ENCODE assay signal across 22 cellular contexts in the genomic region with DNA sequence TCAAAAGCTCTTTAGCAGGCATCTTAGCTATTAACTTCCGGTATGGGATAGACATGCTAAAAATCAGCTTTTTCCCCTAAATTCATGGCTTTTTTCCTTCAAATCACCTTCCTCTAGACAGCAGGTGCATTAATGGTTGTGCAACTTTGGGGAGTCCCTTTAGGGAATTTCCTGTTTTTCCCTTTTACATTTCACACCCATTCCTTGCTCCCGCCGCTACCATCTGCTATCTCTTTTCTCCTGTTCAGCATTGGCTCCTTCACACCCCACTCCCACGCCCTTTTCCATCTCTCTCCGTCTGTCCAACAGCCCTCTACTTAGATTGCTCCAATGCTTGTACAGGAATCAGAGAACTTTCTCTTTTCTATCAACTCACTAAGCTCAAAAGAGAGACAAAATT. TPM values are rescaled to one million over a fixed set of nuclear protein-coding genes. Genes with fewer than 3 reads are reported as not detected.
"Had no signal": no experiment of that assay in that cellular context is flagged by ENCODE, and none has a peak within 500 bp of the region (broad histone marks: within the 10 kb centered on the region; RNA-seq: fewer than 3 reads in every experiment).

No MANE protein-coding gene starts in this region.

- DNase-seq: activated CD4-positive, alpha-beta T cell treated with anti-CD3 and anti-CD28 coated beads for 1 hour; activated CD8-positive, alpha-beta memory T cell treated with anti-CD3 and anti-CD28 coated beads for 24 hours; activated CD8-positive, alpha-beta memory T cell treated with anti-CD3 and anti-CD28 coated beads, Interleukin-2, amount 50 U/mL, for 48 hours; activated effector memory CD4-positive, alpha-beta T cell treated with Interleukin-2 at 50 U/mL for 16 hours; activated naive CD4-positive, alpha-beta T cell treated with anti-CD3 and anti-CD28 coated beads, Interleukin-2, amount 10 ng/mL, durations not matched to agents 7 days and 5 days; activated naive CD8-positive, alpha-beta T cell treated with anti-CD3 and anti-CD28 coated beads, Interleukin-2, amount 50 U/mL, for 24 hours; activated T-cell treated with anti-CD3 and anti-CD28 coated beads, Interleukin-2, amount 50 U/mL, for 48 hours; aorta; brain microvascular endothelial cell; central memory CD4-positive, alpha-beta T cell; erythroblast; foreskin melanocyte; hypothalamus; occipital lobe; stimulated activated CD4-positive, alpha-beta T cell treated with anti-CD3 and anti-CD28 coated beads, Interleukin-12 subunit alpha, Interleukin-12 subunit beta, amount 100 ng/mL, for 4 hours; stimulated activated CD4-positive, alpha-beta T cell treated with anti-CD3 and anti-CD28 coated beads, Interleukin-2, amount 100 ng/mL, for 24 hours; WERI-Rb-1 had no signal

- H3K27me3 ChIP-seq: brain microvascular endothelial cell, vagina had no signal

- H3K4me3 ChIP-seq: coronary artery, lung, vagina had no signal

- H3K27ac ChIP-seq: brain microvascular endothelial cell, coronary artery, vagina, WERI-Rb-1 had no signal

RNA-seq across cellular contexts. Expression of a gene that starts 43.4 kb away (rescaled TPM):
- total RNA-seq: aorta, lung, mesothelial cell of epicardium, posterior vena cava, vagina had no signal
